Comparison of ENCODE assay signal across 8 cellular contexts in genomic region chr1:198669023-198669698, GRCh38. TPM values are rescaled to one million over a fixed set of nuclear protein-coding genes. Genes with fewer than 3 reads are reported as not detected.
DNase-seq lines count a peak whose midpoint lies in the region; ATAC-seq and TF ChIP-seq lines count a peak whose summit lies in the region.

No MANE protein-coding gene starts in this region.

- peak overlapping the region; percentile 66 for H3K4me2 ChIP-seq in DOHH2 (ENCODE audit: low read length)
- H3K4me2 ChIP-seq in hepatocyte, result no peak overlapping the region

- H3K27ac ChIP-seq in DOHH2 (ENCODE audit: low read depth, low read length) (peak overlapping the region; percentile 84), hepatocyte (no peak overlapping the region), dorsolateral prefrontal cortex (no peak overlapping the region)

- peaks cover 52% of the 10 kb centered on the region for H3F3A ChIP-seq in DOHH2 (ENCODE audit: control insufficient read depth, insufficient read depth)

- TF ChIP-seq CTCF in DOHH2 (IDR thresholded peaks at IDR 0.05; ENCODE audit: low read depth, low read length, poor library complexity, severe bottlenecking) (no peak), WTC11 (IDR thresholded peaks at IDR 0.05) (no peak), hepatocyte (IDR thresholded peaks at IDR 0.05; ENCODE audit: poor library complexity) (no peak), dorsolateral prefrontal cortex (IDR thresholded peaks at IDR 0.05 in 54 of 56, conservative IDR thresholded peaks at IDR 0.05 in 2 of 56; ENCODE audit: low read depth in 1 of 56, partially characterized antibody in 56 of 56) (no peak)

- WGBS in hepatocyte (ENCODE audit: low lambda C conversion rate, missing lambda C conversion rate), result 53% methylated on average over 5 of the region's 5 CpGs

- no peak overlapping the region for H3K27ac Mint-ChIP-seq in WTC11

- no peak overlapping the region for H2AFZ ChIP-seq in hepatocyte

- H3K9me3 Mint-ChIP-seq in WTC11, result no peaks in the 10 kb centered on the region

- DNase-seq in WTC11 (ENCODE audit: low spot score), result no peak
- DNase-seq in hepatocyte (ENCODE audit: low spot score), result peak; percentile 9
- DNase-seq in NCI-H1092 treated with DMSO at 0.1 percent for 48 hours (lab: John Stamatoyannopoulos, UW), result no peak
- no peak for DNase-seq in NCI-H1105 (lab: John Stamatoyannopoulos, UW)
- DNase-seq in dorsolateral prefrontal cortex, result no peak

- CTCF ChIA-PET in WTC11 (lab: Charles Lee), result no interaction called here

- H3K4me1 Mint-ChIP-seq in WTC11, result peaks cover 9% of the 10 kb centered on the region

- no peaks in the 10 kb centered on the region for H3K9me2 ChIP-seq in DOHH2 (replicated peaks; ENCODE audit: control insufficient read depth, low read length)
- no peaks in the 10 kb centered on the region for H3K9me2 ChIP-seq in hepatocyte (replicated peaks; ENCODE audit: insufficient read depth)

- no peaks in the 10 kb centered on the region for H4K20me1 ChIP-seq in DOHH2 (ENCODE audit: control insufficient read depth, insufficient read depth, low read depth, low read length)
- no peaks in the 10 kb centered on the region for H4K20me1 ChIP-seq in hepatocyte (ENCODE audit: insufficient read depth, poor library complexity, severe bottlenecking)

- H3K4me3 Mint-ChIP-seq in WTC11, result no peak overlapping the region

- H3K79me2 ChIP-seq in DOHH2 (ENCODE audit: control insufficient read depth, low read length) (peaks cover 97% of the 10 kb centered on the region), hepatocyte (no peaks in the 10 kb centered on the region)

- H3K36me3 ChIP-seq in DOHH2 (ENCODE audit: control insufficient read depth, low read length) (peaks cover 88% of the 10 kb centered on the region), hepatocyte (replicated peaks; ENCODE audit: insufficient read depth, low read depth) (no peaks in the 10 kb centered on the region)

- intact Hi-C loops in dorsolateral prefrontal cortex (cut with DNase I), result no loop called here

- peak; percentile 76 for ATAC-seq in GM21390 (IDR thresholded peaks at IDR 0.05; ENCODE audit: unreplicated experiment)
- ATAC-seq in HG03571 (IDR thresholded peaks at IDR 0.05; ENCODE audit: unreplicated experiment), result peak; percentile 83
- peak; percentile 47; the same call in 1 of the 2 replicates for ATAC-seq in WTC11

- H3K27me3 ChIP-seq in DOHH2 (ENCODE audit: control insufficient read depth, low read length) (no peaks in the 10 kb centered on the region), hepatocyte (no peaks in the 10 kb centered on the region), dorsolateral prefrontal cortex (no peaks in the 10 kb centered on the region)

- no peaks in the 10 kb centered on the region for H3K9me3 ChIP-seq in DOHH2 (ENCODE audit: control insufficient read depth, insufficient read depth, low read length)
- no peaks in the 10 kb centered on the region for H3K9me3 ChIP-seq in hepatocyte (ENCODE audit: low read depth)

- no peaks in the 10 kb centered on the region for H3K36me3 Mint-ChIP-seq in WTC11

- H3K4me3 ChIP-seq in DOHH2 (ENCODE audit: low read length) (peak overlapping the region; percentile 53), hepatocyte (no peak overlapping the region), dorsolateral prefrontal cortex (no peak overlapping the region)

- H3K4me1 ChIP-seq in DOHH2 (ENCODE audit: control insufficient read depth, low read length) (peaks cover 97% of the 10 kb centered on the region), hepatocyte (ENCODE audit: insufficient read depth) (no peaks in the 10 kb centered on the region)

- no peaks in the 10 kb centered on the region for H3K27me3 Mint-ChIP-seq in WTC11 (ENCODE audit: low read depth)

- POLR2A ChIA-PET in WTC11 (lab: Charles Lee), result no interaction called here

TF ChIP-seq in WTC11, 78 proteins besides CTCF, POLR2A, EP300 and RAD21 (continues in another document):
- no peak for TF ChIP-seq E2F5 (CRISPR knock-in tag; IDR thresholded peaks at IDR 0.05)
- no peak for TF ChIP-seq TCF7 (CRISPR knock-in tag; IDR thresholded peaks at IDR 0.05; ENCODE audit: low read depth)
- TF ChIP-seq, protein P1, sequence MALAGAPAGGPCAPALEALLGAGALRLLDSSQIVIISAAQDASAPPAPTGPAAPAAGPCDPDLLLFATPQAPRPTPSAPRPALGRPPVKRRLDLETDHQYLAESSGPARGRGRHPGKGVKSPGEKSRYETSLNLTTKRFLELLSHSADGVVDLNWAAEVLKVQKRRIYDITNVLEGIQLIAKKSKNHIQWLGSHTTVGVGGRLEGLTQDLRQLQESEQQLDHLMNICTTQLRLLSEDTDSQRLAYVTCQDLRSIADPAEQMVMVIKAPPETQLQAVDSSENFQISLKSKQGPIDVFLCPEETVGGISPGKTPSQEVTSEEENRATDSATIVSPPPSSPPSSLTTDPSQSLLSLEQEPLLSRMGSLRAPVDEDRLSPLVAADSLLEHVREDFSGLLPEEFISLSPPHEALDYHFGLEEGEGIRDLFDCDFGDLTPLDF (CRISPR knock-in tag; IDR thresholded peaks at IDR 0.05), result no peak
- no peak for TF ChIP-seq ZNF219 (CRISPR knock-in tag; IDR thresholded peaks at IDR 0.05; ENCODE audit: borderline replicate concordance)
- no peak for TF ChIP-seq NR3C1 (CRISPR knock-in tag; conservative IDR thresholded peaks at IDR 0.05; ENCODE audit: low read depth)
- no peak for TF ChIP-seq SMAD4 (CRISPR knock-in tag; IDR thresholded peaks at IDR 0.05)
- TF ChIP-seq, protein P2, sequence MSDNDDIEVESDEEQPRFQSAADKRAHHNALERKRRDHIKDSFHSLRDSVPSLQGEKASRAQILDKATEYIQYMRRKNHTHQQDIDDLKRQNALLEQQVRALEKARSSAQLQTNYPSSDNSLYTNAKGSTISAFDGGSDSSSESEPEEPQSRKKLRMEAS (CRISPR knock-in tag; IDR thresholded peaks at IDR 0.05), result no peak
- TF ChIP-seq AR (CRISPR knock-in tag; IDR thresholded peaks at IDR 0.05), result no peak
- no peak for TF ChIP-seq MXD4 (CRISPR knock-in tag; IDR thresholded peaks at IDR 0.05; ENCODE audit: borderline replicate concordance)
- TF ChIP-seq GTF2I (CRISPR knock-in tag; conservative IDR thresholded peaks at IDR 0.05), result no peak
- TF ChIP-seq ATF3 (CRISPR knock-in tag; conservative IDR thresholded peaks at IDR 0.05), result no peak

RNA-seq across cellular contexts. Expression of gene PTPRC, which starts 30.3 kb away (rescaled TPM):
- total RNA-seq in WTC11 (2021) (0.71 to 1.4 TPM (median 1.2 TPM) in 3 replicates), hepatocyte (0.44 and 0.87 TPM in 2 replicates), dorsolateral prefrontal cortex (10 to 100 TPM in 77 of 120 experiments, 1 to 10 TPM in 43; 4.0 to 38.3 (median 11.6) TPM)
- 0.11 TPM in 1 of 2 replicates, not detected in the other for polyA plus RNA-seq in hepatocyte
